In genomic region chr17:76104896-76105231, GRCh38 we compare ENCODE assay signal across 1 cellular context.
TF ChIP-seq lines count a peak whose summit lies in the region.

No MANE protein-coding gene starts in this region.

TF ChIP-seq in K562, 482 proteins besides CTCF, POLR2A, EP300 and RAD21:
- no peak for TF ChIP-seq SMARCA4 (IDR thresholded peaks at IDR 0.05)
- TF ChIP-seq SPI1 (IDR thresholded peaks at IDR 0.05; ENCODE audit: borderline replicate concordance, low read depth, low read length) = 0 out of 2 replicates have a peak, but pooled peaks have one; percentile 15
